Comparison of ENCODE assay signal across 24 cellular contexts in the genomic region with DNA sequence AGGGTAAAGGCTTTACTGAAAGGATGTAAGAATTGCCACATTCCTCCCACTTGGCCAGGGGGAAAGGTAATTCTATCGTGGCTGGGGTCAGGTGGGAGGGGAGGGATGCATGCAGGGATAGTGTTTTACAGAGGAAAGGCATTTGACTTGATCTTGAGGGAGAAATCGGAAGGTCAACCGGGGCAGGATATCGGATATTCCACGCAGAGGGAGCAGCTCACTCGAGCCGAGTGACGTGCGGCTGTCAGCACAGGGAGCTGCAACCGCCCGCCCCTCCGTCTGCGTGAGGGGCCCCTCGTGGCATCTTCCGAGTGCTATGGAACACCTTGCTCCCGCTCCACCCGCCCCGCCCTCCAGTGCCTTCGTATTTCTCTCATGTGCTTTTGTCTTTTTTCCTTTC.
DNase-seq lines count a peak whose midpoint lies in the region; TF ChIP-seq lines count a peak whose summit lies in the region.
"Had no signal": no experiment of that assay in that cellular context is flagged by ENCODE, and none has a peak within 500 bp of the region (broad histone marks: within the 10 kb centered on the region; RNA-seq: fewer than 3 reads in every experiment).

No MANE protein-coding gene starts in this region.

- no peaks in the 10 kb centered on the region for H3K4me1 Mint-ChIP-seq in osteocyte (ENCODE audit: unreplicated experiment)
- H3K4me1 Mint-ChIP-seq: CD14-positive monocyte; CD8-positive, alpha-beta memory T cell had no signal

- no peaks in the 10 kb centered on the region for H3K9me3 ChIP-seq in WERI-Rb-1 (ENCODE audit: severe bottlenecking)
- H3K9me3 ChIP-seq: BE2C, SJCRH30 had no signal

- peaks cover 13% of the 10 kb centered on the region for H3K9me3 Mint-ChIP-seq in osteocyte (ENCODE audit: unreplicated experiment)
- H3K9me3 Mint-ChIP-seq: CD8-positive, alpha-beta memory T cell had no signal

- no peak overlapping the region for H3K4me3 ChIP-seq in WERI-Rb-1 (ENCODE audit: low read depth, low read length)
- H3K4me3 ChIP-seq: SJCRH30 had no signal

- no peak for TF ChIP-seq CTCF in WERI-Rb-1 (IDR thresholded peaks at IDR 0.05; ENCODE audit: low read depth, low read length)
- TF ChIP-seq CTCF in osteocyte (IDR thresholded peaks at IDR 0.05), result no peak

- H3K36me3 ChIP-seq in WERI-Rb-1, result no peaks in the 10 kb centered on the region
- H3K36me3 ChIP-seq: BE2C, SJCRH30 had no signal

- H3K4me3 Mint-ChIP-seq in osteocyte (ENCODE audit: unreplicated experiment), result no peak overlapping the region
- H3K4me3 Mint-ChIP-seq: CD14-positive monocyte; CD8-positive, alpha-beta memory T cell had no signal

- peak; percentile 33 for DNase-seq in D341Med (ENCODE audit: low spot score)
- DNase-seq in WERI-Rb-1, result peak; percentile 17
- DNase-seq in left kidney (ENCODE audit: low read depth, low spot score), result peak; percentile 77
- peak; percentile 69 for DNase-seq in osteocyte (ENCODE audit: extremely low spot score, unreplicated experiment)
- DNase-seq in SW480 (ENCODE audit: low spot score), result no peak
- DNase-seq in NCI-H748 (lab: John Stamatoyannopoulos, UW; ENCODE audit: unreplicated experiment), result no peak
- no peak for DNase-seq in stimulated activated CD4-positive, alpha-beta T cell treated with anti-CD3 and anti-CD28 coated beads, Interleukin-1b, Interleukin-23, amount 100 ng/mL, for 48 hours
- DNase-seq in activated CD8-positive, alpha-beta memory T cell treated with anti-CD3 and anti-CD28 coated beads for 24 hours, result no peak
- DNase-seq: 8988T; ACHN; BE2C; Calu3; CD8-positive, alpha-beta memory T cell; DMS153; DND-41; NCI-H1048; NCI-H1417 treated with DMSO at 0.1 percent for 48 hours; NCI-H1694 treated with DMSO at 0.1 percent for 48 hours; NCI-H2081; NCI-H2227 treated with DMSO at 0.1 percent for 48 hours; NCI-H526 treated with DMSO at 0.1 percent for 48 hours; PC-3; SJCRH30 had no signal

- no peak overlapping the region for H3K27ac Mint-ChIP-seq in osteocyte (ENCODE audit: unreplicated experiment)
- H3K27ac Mint-ChIP-seq: CD14-positive monocyte; CD8-positive, alpha-beta memory T cell had no signal

- H3K36me3 Mint-ChIP-seq in osteocyte (ENCODE audit: unreplicated experiment), result no peaks in the 10 kb centered on the region
- H3K36me3 Mint-ChIP-seq: CD14-positive monocyte; CD8-positive, alpha-beta memory T cell had no signal

- H3K27ac ChIP-seq in WERI-Rb-1, result no peak overlapping the region
- H3K27ac ChIP-seq: SJCRH30 had no signal

- no peaks in the 10 kb centered on the region for H3K27me3 ChIP-seq in WERI-Rb-1 (ENCODE audit: insufficient read depth, low read depth, severe bottlenecking)
- H3K27me3 ChIP-seq: BE2C, SJCRH30 had no signal

- no peaks in the 10 kb centered on the region for H3K27me3 Mint-ChIP-seq in osteocyte (ENCODE audit: unreplicated experiment)

Comparison
In these comparisons a context has a peak if more than half of its experiments do, and no peak if none do; other contexts are left out.
1. DNase-seq: peak in D341Med (single experiment), WERI-Rb-1 (single experiment), left kidney (single experiment) and osteocyte (single experiment); none in SW480 (single experiment), NCI-H748 (single experiment), stimulated activated CD4-positive, alpha-beta T cell treated with anti-CD3 and anti-CD28 coated beads, Interleukin-1b, Interleukin-23, amount 100 ng/mL, for 48 hours (single experiment) and activated CD8-positive, alpha-beta memory T cell treated with anti-CD3 and anti-CD28 coated beads for 24 hours (single experiment).